Comparison of ENCODE assay signal across 8 cellular contexts in the genomic region with DNA sequence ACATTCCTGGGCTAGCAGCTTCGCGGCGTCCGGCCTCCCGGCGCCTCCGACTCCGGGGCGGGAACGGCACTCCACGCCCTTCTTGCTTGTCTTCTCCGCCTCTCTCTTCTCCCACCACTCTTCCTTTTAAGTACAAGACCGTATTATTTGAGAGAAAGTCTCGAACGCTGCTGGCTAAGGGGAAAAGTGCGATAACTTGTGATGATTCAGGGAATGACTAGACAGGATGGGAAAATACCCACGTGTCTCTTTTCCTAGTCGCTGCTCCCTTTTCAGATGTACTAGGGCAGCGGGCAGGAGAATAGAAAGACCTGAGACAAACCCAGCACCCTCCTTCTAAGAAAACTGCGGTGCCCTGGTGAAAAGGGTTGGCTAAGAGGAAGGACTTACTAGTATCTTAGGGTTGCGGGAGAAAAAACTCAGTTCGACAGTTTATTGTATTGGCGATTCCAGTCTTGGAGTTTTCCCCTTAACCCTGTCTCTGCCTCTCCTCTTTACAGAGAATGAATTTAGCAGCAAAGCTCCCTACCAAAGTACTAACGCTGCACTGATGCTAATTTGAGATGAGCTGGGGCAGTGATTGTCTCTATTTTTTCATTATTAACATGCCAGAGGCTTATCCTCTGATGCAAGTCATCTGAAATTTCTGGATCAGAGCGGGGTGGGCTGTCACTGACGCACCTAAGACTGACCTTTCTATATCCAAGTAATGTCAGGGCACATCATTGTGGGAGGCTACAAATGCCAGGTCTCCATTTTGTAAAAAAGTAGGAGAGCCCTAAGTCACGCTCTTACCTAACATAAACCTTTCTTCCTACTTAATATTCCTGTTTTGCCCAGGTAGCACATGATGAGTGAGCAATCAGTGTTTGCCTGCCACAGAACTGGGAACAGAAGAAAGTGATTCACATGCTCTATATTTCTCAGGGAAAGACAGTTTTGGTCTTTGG. TPM values are rescaled to one million over a fixed set of nuclear protein-coding genes. Genes with fewer than 3 reads are reported as not detected.
DNase-seq lines count a peak whose midpoint lies in the region; ATAC-seq and TF ChIP-seq lines count a peak whose summit lies in the region.

No MANE protein-coding gene starts in this region.

- peaks cover 5% of the 10 kb centered on the region for H3K4me1 Mint-ChIP-seq in T-helper 1 cell treated with Interleukin-12 subunit alpha and Interleukin-12 subunit beta and Interleukin-4 antibody, amounts not matched to agents 30 μg/mL and 1 μg/mL, for 36 hours (ENCODE audit: low read depth)

- TF ChIP-seq CTCF in cardiac fibroblast (IDR thresholded peaks at IDR 0.05; ENCODE audit: low read depth, low read length) (no peak), stomach (IDR thresholded peaks at IDR 0.05) (no peak)

- WGBS in stomach, 5 donors: 5 to 8% (median 6%) methylated on average over 25 to 27 of the region's 27 CpGs

- H3K4me1 ChIP-seq in stomach: peaks cover 0 to 45% (median 37%) of the 10 kb centered on the region in 4 donors

- H3K9me3 Mint-ChIP-seq in T-helper 1 cell treated with Interleukin-12 subunit alpha and Interleukin-12 subunit beta and Interleukin-4 antibody, amounts not matched to agents 30 μg/mL and 1 μg/mL, for 36 hours: no peaks in the 10 kb centered on the region

- ATAC-seq in GM18907 (IDR thresholded peaks at IDR 0.05; ENCODE audit: unreplicated experiment): no peak

- no peaks in the 10 kb centered on the region for H3K36me3 ChIP-seq in stomach

- no peak for DNase-seq in T-helper 1 cell
- peak; percentile 72 for DNase-seq in NCI-H345 treated with DMSO at 0.1 percent for 48 hours (lab: John Stamatoyannopoulos, UW; ENCODE audit: unreplicated experiment)
- peak; percentile 75 to 93 for DNase-seq in cardiac fibroblast (ENCODE audit: low read depth in 2 of 2)
- DNase-seq in left kidney (ENCODE audit: low read depth, low spot score): peak; percentile 22
- DNase-seq in stomach: no peak
- DNase-seq in effector CD4-positive, alpha-beta T cell: no peak

- H3K4me3 ChIP-seq in cardiac fibroblast (replicated peaks in 1 of 2; ENCODE audit: low read depth in 2 of 2, low read length in 2 of 2) (peak overlapping the region; percentile 53 to 75), stomach (peak overlapping the region; percentile 76 to 95 (median 82))

- peak overlapping the region; percentile 78 for H3K4me3 Mint-ChIP-seq in T-helper 1 cell treated with Interleukin-12 subunit alpha and Interleukin-12 subunit beta and Interleukin-4 antibody, amounts not matched to agents 30 μg/mL and 1 μg/mL, for 36 hours

- peak overlapping the region; percentile 90 to 96 (median 91) for H3K27ac ChIP-seq in stomach

- H3K27me3 Mint-ChIP-seq in T-helper 1 cell treated with Interleukin-12 subunit alpha and Interleukin-12 subunit beta and Interleukin-4 antibody, amounts not matched to agents 30 μg/mL and 1 μg/mL, for 36 hours (ENCODE audit: low read depth): peaks cover 73% of the 10 kb centered on the region

- no peaks in the 10 kb centered on the region for H3K9me3 ChIP-seq in stomach

- H3K36me3 Mint-ChIP-seq in T-helper 1 cell treated with Interleukin-12 subunit alpha and Interleukin-12 subunit beta and Interleukin-4 antibody, amounts not matched to agents 30 μg/mL and 1 μg/mL, for 36 hours (ENCODE audit: low read depth): no peaks in the 10 kb centered on the region

- TF ChIP-seq POLR2A in stomach (IDR thresholded peaks at IDR 0.05): no peak

- TF ChIP-seq EP300 in stomach (IDR thresholded peaks at IDR 0.05): no peak

- intact Hi-C loops in stomach (cut with DNase I; ENCODE audit: low total_unique reads): no loop called here

- H3K27ac Mint-ChIP-seq in T-helper 1 cell treated with Interleukin-12 subunit alpha and Interleukin-12 subunit beta and Interleukin-4 antibody, amounts not matched to agents 30 μg/mL and 1 μg/mL, for 36 hours: no peak overlapping the region

- peaks cover 0 to 22% (median 0%) of the 10 kb centered on the region in 3 donors for H3K27me3 ChIP-seq in stomach

RNA-seq across cellular contexts. Expression of gene PAWR, which starts 0.8 kb away (rescaled TPM):
- total RNA-seq in stomach: 100 to 1,000 TPM in 3 of 5 donors, 10 to 100 TPM in 2; 75.6 to 662 (median 391) TPM
- 10 to 100 TPM; 10.1 to 23.3 (median 19.9) TPM for polyA plus RNA-seq in stomach

Comparison
In these comparisons a context has a peak if more than half of its experiments do, and no peak if none do; other contexts are left out.
1. DNase-seq: peak in NCI-H345 treated with DMSO at 0.1 percent for 48 hours (single experiment), cardiac fibroblast (2 of 2) and left kidney (single experiment); none in T-helper 1 cell (0 of 5), stomach (single experiment) and effector CD4-positive, alpha-beta T cell (single experiment).